ENCODE assay signal across 8 cellular contexts in the genomic region with DNA sequence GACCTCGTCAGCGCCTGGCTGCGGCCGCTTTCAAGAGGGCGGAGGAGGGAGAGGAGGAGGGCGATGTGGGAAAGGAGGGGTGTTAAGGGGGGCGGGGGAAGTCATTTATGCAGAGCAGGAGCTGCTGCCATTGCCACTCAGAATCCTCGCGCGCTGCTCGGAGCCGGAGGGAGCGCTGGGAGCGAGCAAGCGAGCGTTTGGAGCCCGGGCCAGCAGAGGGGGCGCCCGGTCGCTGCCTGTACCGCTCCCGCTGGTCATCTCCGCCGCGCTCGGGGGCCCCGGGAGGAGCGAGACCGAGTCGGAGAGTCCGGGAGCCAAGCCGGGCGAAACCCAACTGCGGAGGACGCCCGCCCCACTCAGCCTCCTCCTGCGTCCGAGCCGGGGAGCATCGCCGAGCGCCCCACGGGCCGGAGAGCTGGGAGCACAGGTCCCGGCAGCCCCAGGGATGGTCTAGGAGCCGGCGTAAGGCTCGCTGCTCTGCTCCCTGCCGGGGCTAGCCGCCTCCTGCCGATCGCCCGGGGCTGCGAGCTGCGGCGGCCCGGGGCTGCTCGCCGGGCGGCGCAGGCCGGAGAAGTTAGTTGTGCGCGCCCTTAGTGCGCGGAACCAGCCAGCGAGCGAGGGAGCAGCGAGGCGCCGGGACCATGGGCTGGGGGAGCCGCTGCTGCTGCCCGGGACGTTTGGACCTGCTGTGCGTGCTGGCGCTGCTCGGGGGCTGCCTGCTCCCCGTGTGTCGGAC. TPM values are rescaled to one million over a fixed set of nuclear protein-coding genes. Genes with fewer than 3 reads are reported as not detected.
DNase-seq lines count a peak whose midpoint lies in the region; ATAC-seq and TF ChIP-seq lines count a peak whose summit lies in the region.

A gene (plus strand): TSS at position 133 of the 736 bp plus-strand sequence. CDS start 509 bp downstream, at position 642.

- peak within 1 kb of the TSS; percentile 98 for H3K4me3 Mint-ChIP-seq in activated naive CD8-positive, alpha-beta T cell treated with anti-CD3 and anti-CD28 coated beads for 36 hours

- DNase-seq in COLO829 (ENCODE audit: low spot score) (peak; percentile 61), LHCN-M2 (ENCODE audit: low read depth) (peak; percentile 95), SK-N-SH (peak; percentile 77), glomerular visceral epithelial cell (ENCODE audit: extremely low spot score) (peak; percentile 82), omental fat pad (ENCODE audit: low spot score) (peak; percentile 73), substantia nigra (lab: John Stamatoyannopoulos, UW) (peak; percentile 48 to 94 (median 85))
- peak; percentile 88 for DNase-seq in activated naive CD8-positive, alpha-beta T cell treated with anti-CD3 and anti-CD28 coated beads for 36 hours

- CTCF ChIA-PET in SK-N-SH (lab: Yijun Ruan, JAX): interaction anchor here (0.9 kb wide), 1 partner anchor 306 kb away, joined by 3 read pairs; no protein-coding TSS in a partner anchor

- no peaks in the 10 kb centered on the region for H3K27me3 Mint-ChIP-seq in activated naive CD8-positive, alpha-beta T cell treated with anti-CD3 and anti-CD28 coated beads for 36 hours

- no peaks in the 10 kb centered on the region for H3K9me2 ChIP-seq in SK-N-SH

- TF ChIP-seq RAD21 in SK-N-SH (IDR thresholded peaks at IDR 0.05; ENCODE audit: low read length): no peak

- peak within 1 kb of the TSS; percentile 54 to 85 for H3K4me3 ChIP-seq in SK-N-SH (ENCODE audit: low read depth in 2 of 2, low read length in 1 of 2)

- no peak for TF ChIP-seq EP300 in SK-N-SH (IDR thresholded peaks at IDR 0.05; ENCODE audit: borderline replicate concordance in 1 of 2, low read depth in 1 of 2, low read length in 1 of 2)

- H3F3A ChIP-seq in SK-N-SH (replicated peaks; ENCODE audit: insufficient read depth): no peaks in the 10 kb centered on the region

- peaks cover 37% of the 10 kb centered on the region for H3K27me3 ChIP-seq in SK-N-SH (ENCODE audit: insufficient read depth)

- H3K27ac ChIP-seq in SK-N-SH (ENCODE audit: low read depth in 2 of 2, low read length in 1 of 2) (no peak within 1 kb of the TSS), substantia nigra (ENCODE audit: low read depth, low read length, poor library complexity, severe bottlenecking) (peak within 1 kb of the TSS; percentile 70)

- no peaks in the 10 kb centered on the region for H3K36me3 ChIP-seq in SK-N-SH (replicated peaks in 1 of 2; ENCODE audit: control insufficient read depth in 1 of 2, insufficient read depth in 2 of 2, low read length in 1 of 2)

- H2AFZ ChIP-seq in SK-N-SH (ENCODE audit: low read depth): peak within 1 kb of the TSS; percentile 96

- H4K20me1 ChIP-seq in SK-N-SH (ENCODE audit: insufficient read depth): no peaks in the 10 kb centered on the region

- H3K9me3 ChIP-seq in SK-N-SH: no peaks in the 10 kb centered on the region

- TF ChIP-seq CTCF in SK-N-SH (IDR thresholded peaks at IDR 0.05) (peak; percentile 16), omental fat pad (IDR thresholded peaks at IDR 0.05) (no peak)

- H3K9me3 Mint-ChIP-seq in activated naive CD8-positive, alpha-beta T cell treated with anti-CD3 and anti-CD28 coated beads for 36 hours: no peaks in the 10 kb centered on the region

- no peaks in the 10 kb centered on the region for H3K79me2 ChIP-seq in SK-N-SH (ENCODE audit: insufficient read depth)

- POLR2A ChIA-PET in SK-N-SH (lab: Yijun Ruan, JAX): no interaction called here

- 3% methylated on average over 15 of the region's 79 CpGs for WGBS in SK-N-SH (ENCODE audit: low lambda C conversion rate)

- peak within 1 kb of the TSS; percentile 99 for H3K4me2 ChIP-seq in SK-N-SH

- no peaks in the 10 kb centered on the region for H3K36me3 Mint-ChIP-seq in activated naive CD8-positive, alpha-beta T cell treated with anti-CD3 and anti-CD28 coated beads for 36 hours

- peak within 1 kb of the TSS; percentile 87 for H3K27ac Mint-ChIP-seq in activated naive CD8-positive, alpha-beta T cell treated with anti-CD3 and anti-CD28 coated beads for 36 hours

- H3K9ac ChIP-seq in SK-N-SH: no peak within 1 kb of the TSS; the same call in 1 of the 2 replicates

- H3K4me1 Mint-ChIP-seq in activated naive CD8-positive, alpha-beta T cell treated with anti-CD3 and anti-CD28 coated beads for 36 hours: peaks cover 33% of the 10 kb centered on the region

- no peaks in the 10 kb centered on the region; a peak in 1 of 4 replicates for H3K4me1 ChIP-seq in SK-N-SH (ENCODE audit: control insufficient read depth in 1 of 2, insufficient read depth in 2 of 2, low read depth in 1 of 2, low read length in 1 of 2)

- ATAC-seq in GM21737 (IDR thresholded peaks at IDR 0.05; ENCODE audit: unreplicated experiment) (peak; percentile 81), omental fat pad (ENCODE audit: low FRiP score) (peak; percentile 88)

TF ChIP-seq in SK-N-SH, 30 proteins besides CTCF, POLR2A, EP300 and RAD21:
- TF ChIP-seq SMC3 (IDR thresholded peaks at IDR 0.05; ENCODE audit: low read depth, low read length) (no peak), YY1 (IDR thresholded peaks at IDR 0.05; ENCODE audit: low read depth) (0 out of 2 replicates have a peak, but pooled peaks have one; percentile 29), GABPA (IDR thresholded peaks at IDR 0.05; ENCODE audit: low read depth) (no peak), NFIC (IDR thresholded peaks at IDR 0.05; ENCODE audit: borderline replicate concordance) (no peak), TEAD4 (IDR thresholded peaks at IDR 0.05; ENCODE audit: borderline replicate concordance, insufficient read depth) (no peak), GATA2 (CRISPR knock-in tag; IDR thresholded peaks at IDR 0.05) (no peak), NRF1 (IDR thresholded peaks at IDR 0.05; ENCODE audit: low read depth, low read length) (no peak), FOXJ3 (CRISPR knock-in tag; IDR thresholded peaks at IDR 0.05) (no peak), TAF1 (IDR thresholded peaks at IDR 0.05; ENCODE audit: borderline replicate concordance, low read depth, low read length) (0 out of 2 replicates have a peak, but pooled peaks have one; percentile 21), EZH2phosphoT487 (IDR thresholded peaks at IDR 0.05; ENCODE audit: borderline replicate concordance, low read depth) (no peak), RXRA (IDR thresholded peaks at IDR 0.05; ENCODE audit: borderline replicate concordance, low read depth) (no peak)
- TF ChIP-seq, protein P1, sequence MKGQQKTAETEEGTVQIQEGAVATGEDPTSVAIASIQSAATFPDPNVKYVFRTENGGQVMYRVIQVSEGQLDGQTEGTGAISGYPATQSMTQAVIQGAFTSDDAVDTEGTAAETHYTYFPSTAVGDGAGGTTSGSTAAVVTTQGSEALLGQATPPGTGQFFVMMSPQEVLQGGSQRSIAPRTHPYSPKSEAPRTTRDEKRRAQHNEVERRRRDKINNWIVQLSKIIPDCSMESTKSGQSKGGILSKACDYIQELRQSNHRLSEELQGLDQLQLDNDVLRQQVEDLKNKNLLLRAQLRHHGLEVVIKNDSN (IDR thresholded peaks at IDR 0.05; ENCODE audit: borderline replicate concordance, low read depth): no peak
- TF ChIP-seq, protein P2, sequence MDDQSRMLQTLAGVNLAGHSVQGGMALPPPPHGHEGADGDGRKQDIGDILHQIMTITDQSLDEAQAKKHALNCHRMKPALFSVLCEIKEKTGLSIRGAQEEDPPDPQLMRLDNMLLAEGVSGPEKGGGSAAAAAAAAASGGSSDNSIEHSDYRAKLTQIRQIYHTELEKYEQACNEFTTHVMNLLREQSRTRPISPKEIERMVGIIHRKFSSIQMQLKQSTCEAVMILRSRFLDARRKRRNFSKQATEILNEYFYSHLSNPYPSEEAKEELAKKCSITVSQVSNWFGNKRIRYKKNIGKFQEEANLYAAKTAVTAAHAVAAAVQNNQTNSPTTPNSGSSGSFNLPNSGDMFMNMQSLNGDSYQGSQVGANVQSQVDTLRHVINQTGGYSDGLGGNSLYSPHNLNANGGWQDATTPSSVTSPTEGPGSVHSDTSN (IDR thresholded peaks at IDR 0.05): no peak
- TF ChIP-seq, protein P3, sequence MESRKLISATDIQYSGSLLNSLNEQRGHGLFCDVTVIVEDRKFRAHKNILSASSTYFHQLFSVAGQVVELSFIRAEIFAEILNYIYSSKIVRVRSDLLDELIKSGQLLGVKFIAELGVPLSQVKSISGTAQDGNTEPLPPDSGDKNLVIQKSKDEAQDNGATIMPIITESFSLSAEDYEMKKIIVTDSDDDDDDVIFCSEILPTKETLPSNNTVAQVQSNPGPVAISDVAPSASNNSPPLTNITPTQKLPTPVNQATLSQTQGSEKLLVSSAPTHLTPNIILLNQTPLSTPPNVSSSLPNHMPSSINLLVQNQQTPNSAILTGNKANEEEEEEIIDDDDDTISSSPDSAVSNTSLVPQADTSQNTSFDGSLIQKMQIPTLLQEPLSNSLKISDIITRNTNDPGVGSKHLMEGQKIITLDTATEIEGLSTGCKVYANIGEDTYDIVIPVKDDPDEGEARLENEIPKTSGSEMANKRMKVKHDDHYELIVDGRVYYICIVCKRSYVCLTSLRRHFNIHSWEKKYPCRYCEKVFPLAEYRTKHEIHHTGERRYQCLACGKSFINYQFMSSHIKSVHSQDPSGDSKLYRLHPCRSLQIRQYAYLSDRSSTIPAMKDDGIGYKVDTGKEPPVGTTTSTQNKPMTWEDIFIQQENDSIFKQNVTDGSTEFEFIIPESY (IDR thresholded peaks at IDR 0.05; ENCODE audit: borderline replicate concordance, low read depth): no peak

RNA-seq across cellular contexts. Expression of the gene that starts here (rescaled TPM):
- total RNA-seq in LHCN-M2 (2014; rRNA removed) (8.2 and 11.9 TPM in 2 replicates), omental fat pad (10 to 100 TPM; 37.7 to 53.4 (median 43.1) TPM)
- polyA plus RNA-seq in LHCN-M2 (2012): 1.2 TPM
- 0.03 and 0.08 TPM in 2 replicates for polyA plus RNA-seq in SK-N-SH (2012; rRNA removed)
- polyA plus RNA-seq in SK-N-SH (2012; cell fraction: cytosol; rRNA removed): 0.04 and 0.10 TPM in 2 replicates
- polyA plus RNA-seq in SK-N-SH (2012; cell fraction: nucleus; rRNA removed): 0.07 and 0.19 TPM in 2 replicates
- total RNA-seq in activated naive CD8-positive, alpha-beta T cell treated with anti-CD3 and anti-CD28 coated beads for 36 hours: 1 to 10 TPM; 5.3 to 5.5 TPM

Comparison
In these comparisons a context has a peak if more than half of its experiments do, and no peak if none do; other contexts are left out.
1. Peak in DNase-seq, H3K4me3 ChIP-seq and H3K4me2 ChIP-seq in SK-N-SH; RNA of the gene not detected or under 1 TPM.